21 cellular contexts compared by ENCODE assay signal in genomic region chr3:124748560-124749198, GRCh38. TPM values are rescaled to one million over a fixed set of nuclear protein-coding genes. Genes with fewer than 3 reads are reported as not detected.
DNase-seq lines count a peak whose midpoint lies in the region; ATAC-seq, FAIRE-seq and TF ChIP-seq lines count a peak whose summit lies in the region.
"Had no signal": no experiment of that assay in that cellular context is flagged by ENCODE, and none has a peak within 500 bp of the region (broad histone marks: within the 10 kb centered on the region; RNA-seq: fewer than 3 reads in every experiment).

No MANE protein-coding gene starts in this region.

- CTCF ChIA-PET in K562 (lab: Yijun Ruan, JAX; ENCODE audit: low intra/inter-chr PET ratio), result no interaction called here

- H3K27me3 ChIP-seq in H9 (ENCODE audit: insufficient read depth, low read length), result no peaks in the 10 kb centered on the region
- H3K27me3 ChIP-seq in K562 (ENCODE audit: control insufficient read depth in 2 of 2, insufficient read depth in 2 of 2, low read length in 2 of 2), result no peaks in the 10 kb centered on the region
- H3K27me3 ChIP-seq in neuronal stem cell (ENCODE audit: control insufficient read depth in 3 of 3, insufficient read depth in 3 of 3, low read depth in 1 of 3, low read length in 3 of 3), result no peaks in the 10 kb centered on the region
- H3K27me3 ChIP-seq: body of pancreas had no signal

- peaks cover 40% of the 10 kb centered on the region for H3K36me3 Mint-ChIP-seq in activated T-cell treated with anti-CD3 and anti-CD28 coated beads, Interleukin-2, amount 50 U/mL, for 24 hours (ENCODE audit: low read depth)
- peaks cover 2 to 3% of the 10 kb centered on the region in 2 donors for H3K36me3 Mint-ChIP-seq in activated T-cell treated with anti-CD3 and anti-CD28 coated beads, Interleukin-2, amount 50 U/mL, for 72 hours (ENCODE audit: insufficient read depth in 2 of 2)
- H3K36me3 Mint-ChIP-seq in H9 (ENCODE audit: insufficient read depth in 1 of 3, low read depth in 3 of 3), result peaks cover 20 to 51% (median 44%) of the 10 kb centered on the region in 3 experiments
- H3K36me3 Mint-ChIP-seq: activated naive CD8-positive, alpha-beta T cell had no signal

- H3K14ac ChIP-seq in H9 (ENCODE audit: insufficient read depth, low read length), result no peak overlapping the region
- no peak overlapping the region for H3K14ac ChIP-seq in neuronal stem cell (ENCODE audit: low read length)

- no peaks in the 10 kb centered on the region for H3K27me3 Mint-ChIP-seq in activated T-cell treated with anti-CD3 and anti-CD28 coated beads, Interleukin-2, amount 50 U/mL, for 24 hours
- no peaks in the 10 kb centered on the region for H3K27me3 Mint-ChIP-seq in activated T-cell treated with anti-CD3 and anti-CD28 coated beads, Interleukin-2, amount 50 U/mL, for 72 hours (ENCODE audit: low read depth)
- no peaks in the 10 kb centered on the region; the same call in none of the 2 replicates for H3K27me3 Mint-ChIP-seq in H9 (ENCODE audit: low read depth)

- H3K27ac Mint-ChIP-seq in activated T-cell treated with anti-CD3 and anti-CD28 coated beads, Interleukin-2, amount 50 U/mL, for 24 hours, result peak overlapping the region; percentile 34
- no peak overlapping the region for H3K27ac Mint-ChIP-seq in activated T-cell treated with anti-CD3 and anti-CD28 coated beads, Interleukin-2, amount 50 U/mL, for 72 hours
- H3K27ac Mint-ChIP-seq in H9, result peak overlapping the region; percentile 47 to 94 (median 90); a peak in 5 of 7 replicates
- H3K27ac Mint-ChIP-seq: activated naive CD8-positive, alpha-beta T cell; CD4-positive, alpha-beta T cell had no signal

- no peak overlapping the region for H3K27ac ChIP-seq in H9 (ENCODE audit: insufficient read length, low read depth, low read length)
- no peak overlapping the region; the same call in 2 of the 3 replicates for H3K27ac ChIP-seq in K562 (ENCODE audit: extremely low read depth, low read depth, low read length)
- peak overlapping the region; percentile 0 for H3K27ac ChIP-seq in neuronal stem cell (replicated peaks; ENCODE audit: low read length)
- H3K27ac ChIP-seq: body of pancreas had no signal

- no peak overlapping the region for H3K9ac ChIP-seq in H9 (ENCODE audit: extremely low read depth, insufficient read length, low read length)
- H3K9ac ChIP-seq in K562 (ENCODE audit: insufficient read depth in 1 of 2, low read depth in 2 of 2, low read length in 2 of 2), result 0 out of 4 replicates have a peak overlapping the region, but pooled peaks of 1 of the 2 experiments have one; percentile 35
- no peak overlapping the region for H3K9ac ChIP-seq in neuronal stem cell (ENCODE audit: low read depth, low read length, poor library complexity)

- H3K23me2 ChIP-seq in H9 (ENCODE audit: insufficient read length, low read depth, low read length, poor library complexity, severe bottlenecking), result no peaks in the 10 kb centered on the region

- no peak overlapping the region for H3K4me3 Mint-ChIP-seq in activated T-cell treated with anti-CD3 and anti-CD28 coated beads, Interleukin-2, amount 50 U/mL, for 24 hours
- H3K4me3 Mint-ChIP-seq in activated T-cell treated with anti-CD3 and anti-CD28 coated beads, Interleukin-2, amount 50 U/mL, for 72 hours, result no peak overlapping the region
- no peak overlapping the region for H3K4me3 Mint-ChIP-seq in H9
- H3K4me3 Mint-ChIP-seq: activated naive CD8-positive, alpha-beta T cell; CD4-positive, alpha-beta T cell had no signal

- H2AFZ ChIP-seq in H9 (ENCODE audit: low read length) (no peak overlapping the region), K562 (ENCODE audit: low read depth, low read length) (no peak overlapping the region), neuronal stem cell (ENCODE audit: low read length) (no peak overlapping the region)

- DNase-seq in activated T-cell treated with anti-CD3 and anti-CD28 coated beads, Interleukin-2, amount 50 U/mL, for 24 hours, result no peak
- no peak for DNase-seq in activated T-cell treated with anti-CD3 and anti-CD28 coated beads, Interleukin-2, amount 50 U/mL, for 72 hours
- DNase-seq in H9, result no peak
- DNase-seq in K562 (ENCODE audit: extremely low read depth in 1 of 4, low spot score in 3 of 4), result peak in 1 of 4 experiments; percentile 9
- no peak for DNase-seq in neuronal stem cell (ENCODE audit: low spot score)
- no peak for DNase-seq in globus pallidus (ENCODE audit: low spot score)
- DNase-seq in NCI-H526 treated with DMSO at 0.1 percent for 48 hours (lab: John Stamatoyannopoulos, UW), result no peak
- DNase-seq: activated CD4-positive, alpha-beta T cell treated with anti-CD3 and anti-CD28 coated beads, Interleukin-2, amount 50 U/mL, for 4 hours; body of pancreas; CD4-positive, alpha-beta T cell; cortex of kidney; DMS79; hippocampal formation; Kasumi-1; NCI-H1105 treated with DMSO at 0.1 percent for 48 hours; NCI-H526; SHP77 treated with DMSO at 0.1 percent for 48 hours; stimulated activated CD8-positive, alpha-beta memory T cell treated with anti-CD3 and anti-CD28 coated beads, Interleukin-4, amount 100 ng/mL, for 48 hours had no signal

- no peak overlapping the region for H3K18ac ChIP-seq in H9 (ENCODE audit: insufficient read length, low read depth, low read length)
- H3K18ac ChIP-seq in neuronal stem cell (ENCODE audit: low read length), result no peak overlapping the region

- H3K4me3 ChIP-seq in K562 (no peak overlapping the region), neuronal stem cell (ENCODE audit: low read length in 2 of 2) (peak overlapping the region in 1 of 2 donors; percentile 12)
- H3K4me3 ChIP-seq: body of pancreas had no signal

- no peaks in the 10 kb centered on the region for H3K4me1 Mint-ChIP-seq in activated T-cell treated with anti-CD3 and anti-CD28 coated beads, Interleukin-2, amount 50 U/mL, for 24 hours (ENCODE audit: low read depth)
- no peaks in the 10 kb centered on the region for H3K4me1 Mint-ChIP-seq in activated T-cell treated with anti-CD3 and anti-CD28 coated beads, Interleukin-2, amount 50 U/mL, for 72 hours (ENCODE audit: low read depth)
- peaks cover 20 to 22% of the 10 kb centered on the region in 2 experiments for H3K4me1 Mint-ChIP-seq in H9

- H3K36me3 ChIP-seq in K562 (ENCODE audit: control insufficient read depth, insufficient read depth, low read length), result peaks cover 33% of the 10 kb centered on the region
- H3K36me3 ChIP-seq in neuronal stem cell (replicated peaks in 1 of 2; ENCODE audit: control insufficient read depth in 2 of 2, insufficient read depth in 2 of 2, low read length in 2 of 2), result peaks cover 17 to 41% of the 10 kb centered on the region in 2 donors

- no peak overlapping the region for H2BK12ac ChIP-seq in H9 (ENCODE audit: insufficient read length, low read depth, low read length)
- peak overlapping the region; percentile 6 for H2BK12ac ChIP-seq in neuronal stem cell (ENCODE audit: low read length)

- TF ChIP-seq CTCF in H9 (conservative IDR thresholded peaks at IDR 0.05) (no peak), K562 (IDR thresholded peaks at IDR 0.05 in 2 of 3, conservative IDR thresholded peaks at IDR 0.05 in 1 of 3; ENCODE audit: insufficient read depth in 2 of 3, low read depth in 1 of 3, low read length in 3 of 3) (no peak)

- no TSS peak for BruUV-seq in K562 (replicated peaks; lab: Mats Ljungman, UMichigan)

- H4K91ac ChIP-seq in H9 (ENCODE audit: insufficient read length, low read depth, low read length) (no peak overlapping the region), neuronal stem cell (ENCODE audit: low read depth, low read length, poor library complexity) (no peak overlapping the region)

- H3K79me1 ChIP-seq in H9 (ENCODE audit: insufficient read depth, low read depth, low read length, poor library complexity, severe bottlenecking) (no peaks in the 10 kb centered on the region), neuronal stem cell (ENCODE audit: low read depth, low read length) (no peaks in the 10 kb centered on the region)

- H2BK15ac ChIP-seq in H9 (ENCODE audit: low read depth, low read length), result no peak overlapping the region
- H2BK15ac ChIP-seq in neuronal stem cell (ENCODE audit: low read length), result no peak overlapping the region

- H4K8ac ChIP-seq in H9 (replicated peaks; ENCODE audit: insufficient read length, low read depth, low read length) (no peak overlapping the region), neuronal stem cell (ENCODE audit: low read depth, low read length) (no peak overlapping the region)

- H3K56ac ChIP-seq in H9 (ENCODE audit: insufficient read length, low read depth, low read length), result no peak overlapping the region

- no peaks in the 10 kb centered on the region for H3K9me1 ChIP-seq in K562 (ENCODE audit: control insufficient read depth, insufficient read depth, low read length)

- no peak overlapping the region for H4K5ac ChIP-seq in H9 (ENCODE audit: insufficient read length, low read depth, low read length)

- TF ChIP-seq POLR2A in K562 (conservative IDR thresholded peaks at IDR 0.05), result no peak; the same call in 1 of the 2 replicates

- in situ Hi-C loops in K562 (cut with MboI), result no loop called here

- H3K9me3 Mint-ChIP-seq in activated T-cell treated with anti-CD3 and anti-CD28 coated beads, Interleukin-2, amount 50 U/mL, for 24 hours, result no peaks in the 10 kb centered on the region
- no peaks in the 10 kb centered on the region for H3K9me3 Mint-ChIP-seq in activated T-cell treated with anti-CD3 and anti-CD28 coated beads, Interleukin-2, amount 50 U/mL, for 72 hours
- peaks cover 11 to 14% of the 10 kb centered on the region in 2 experiments; a peak in 4 of 5 replicates for H3K9me3 Mint-ChIP-seq in H9
- H3K9me3 Mint-ChIP-seq: CD4-positive, alpha-beta T cell had no signal

- TF ChIP-seq RAD21 in K562 (CRISPR knock-in tag; conservative IDR thresholded peaks at IDR 0.05 in 1 of 2, IDR thresholded peaks at IDR 0.05 in 1 of 2), result no peak

- FAIRE-seq in K562 (lab: Jason Lieb, UNC), result no peak
- FAIRE-seq: keratinocyte had no signal

- intact Hi-C loops in K562 (cut with micrococcal nuclease), result no loop called here

- H2BK5ac ChIP-seq in H9 (ENCODE audit: insufficient read length, low read length) (no peak overlapping the region), neuronal stem cell (ENCODE audit: low read length) (no peak overlapping the region)

- no peak overlapping the region for H3T11ph ChIP-seq in H9 (ENCODE audit: low read length)

- H4K20me1 ChIP-seq in H9 (ENCODE audit: control insufficient read depth, insufficient read depth, insufficient read length) (no peaks in the 10 kb centered on the region), K562 (replicated peaks; ENCODE audit: control insufficient read depth, insufficient read depth, low read length) (no peaks in the 10 kb centered on the region; the same call in 1 of the 2 replicates)

- no peak for ATAC-seq in activated T-cell treated with anti-CD3 and anti-CD28 coated beads, Interleukin-2, amount 50 U/mL, for 72 hours (replicated peaks in 1 of 2)
- ATAC-seq in K562, result peak; percentile 65
- no peak for ATAC-seq in HG02678 (IDR thresholded peaks at IDR 0.05; ENCODE audit: unreplicated experiment)
- ATAC-seq: body of pancreas had no signal

- H3K79me2 ChIP-seq in H9 (ENCODE audit: insufficient read depth, low read length) (no peaks in the 10 kb centered on the region), K562 (ENCODE audit: control insufficient read depth, insufficient read depth, low read length) (no peaks in the 10 kb centered on the region)

- H3K4me1 ChIP-seq in H9 (ENCODE audit: insufficient read depth, low read length) (no peaks in the 10 kb centered on the region), K562 (replicated peaks in 1 of 2; ENCODE audit: control insufficient read depth in 2 of 2, insufficient read depth in 2 of 2, low read length in 2 of 2) (peaks cover 0 to 2% of the 10 kb centered on the region in 2 experiments; a peak in 3 of 5 replicates), neuronal stem cell (ENCODE audit: control insufficient read depth in 2 of 2, insufficient read depth in 1 of 2, low read depth in 1 of 2, low read length in 2 of 2) (peaks cover 0 to 1% of the 10 kb centered on the region in 2 donors)
- H3K4me1 ChIP-seq: body of pancreas had no signal

- POLR2A ChIA-PET in K562 (lab: Yijun Ruan, JAX), result interaction anchor here (0.9 kb wide), 1 partner anchor 9 kb away, joined by 3 read pairs; no protein-coding TSS in a partner anchor

- H3K4ac ChIP-seq in H9 (ENCODE audit: low read depth, low read length) (no peak overlapping the region), neuronal stem cell (ENCODE audit: low read length) (no peak overlapping the region)

- no peak overlapping the region for H2AK5ac ChIP-seq in H9 (ENCODE audit: insufficient read length, low read length)
- no peak overlapping the region for H2AK5ac ChIP-seq in neuronal stem cell (ENCODE audit: low read depth, low read length)

- H2BK120ac ChIP-seq in H9 (ENCODE audit: low read depth, low read length, poor library complexity, severe bottlenecking), result no peak overlapping the region
- no peak overlapping the region for H2BK120ac ChIP-seq in neuronal stem cell (ENCODE audit: low read depth, low read length)

- H3K23ac ChIP-seq in H9 (ENCODE audit: insufficient read length, low read depth, low read length) (no peak overlapping the region), neuronal stem cell (ENCODE audit: low read depth, low read length, poor library complexity) (no peak overlapping the region)

- H2BK20ac ChIP-seq in H9 (ENCODE audit: low read depth, low read length, poor library complexity, severe bottlenecking), result no peak overlapping the region

- H3K9me3 ChIP-seq in H9 (ENCODE audit: control insufficient read depth, low read depth, low read length) (no peaks in the 10 kb centered on the region), K562 (replicated peaks; ENCODE audit: control insufficient read depth, insufficient read depth, low read depth, low read length) (no peaks in the 10 kb centered on the region), neuronal stem cell (replicated peaks in 1 of 2; ENCODE audit: control insufficient read depth in 2 of 2, insufficient read depth in 1 of 2, low read depth in 1 of 2, low read length in 2 of 2) (no peaks in the 10 kb centered on the region)
- H3K9me3 ChIP-seq: body of pancreas had no signal

- WGBS in H9 (ENCODE audit: extremely low coverage, insufficient read length, low lambda C conversion rate), result no CpG with 5 or more reads among the region's 8 CpGs
- WGBS in K562 (ENCODE audit: insufficient coverage, low coverage, missing lambda C conversion rate), result 69% methylated on average over 7 of the region's 8 CpGs
- WGBS in neuronal stem cell (ENCODE audit: extremely low coverage in 2 of 2, insufficient read length in 2 of 2, insufficient replicate concordance in 1 of 2), 2 donors, result no CpG with 5 or more reads among the region's 8 CpGs

- no peak for TF ChIP-seq EP300 in K562 (IDR thresholded peaks at IDR 0.05; ENCODE audit: low read length)

- H3K4me2 ChIP-seq in H9 (ENCODE audit: insufficient read depth, insufficient read length, low read length) (no peak overlapping the region), K562 (ENCODE audit: insufficient read depth, low read length) (no peak overlapping the region), neuronal stem cell (ENCODE audit: insufficient read depth, low read length, poor library complexity, severe bottlenecking) (no peak overlapping the region)

RNA-seq across cellular contexts. Expression of gene UMPS, which starts 18.4 kb away (rescaled TPM):
- total RNA-seq in activated T-cell treated with anti-CD3 and anti-CD28 coated beads, Interleukin-2, amount 50 U/mL, for 72 hours, result 10 to 100 TPM; 36.8 to 38.9 TPM
- total RNA-seq in H9 (2021) (56.4 and 65.4 TPM in 2 replicates), K562 (2014; rRNA removed) (45.9 and 52.4 TPM in 2 replicates), K562 (2014; rRNA removed; fragmentation: Illumina TruSeq; extraction: Trizol) (33.8 and 34.9 TPM in 2 replicates), K562 (2015; rRNA removed; fragmentation: Illumina TruSeq; extraction: Trizol) (27.6 and 28.9 TPM in 2 replicates), K562 (2021) (39.2 and 47.3 TPM in 2 replicates)
- total RNA-seq in K562 (2011; cell fraction: chromatin; rRNA removed; ENCODE audit: low replicate concordance), result 32.8 and 65.1 TPM in 2 replicates
- 14.6 and 33.5 TPM in 2 replicates for total RNA-seq in K562 (2011; cell fraction: nucleolus; rRNA removed)
- total RNA-seq in K562 (2011; cell fraction: nucleoplasm; rRNA removed), result 27.1 and 37.3 TPM in 2 replicates
- polyA plus RNA-seq in K562 (2011; rRNA removed) (31.2 and 52.6 TPM in 2 replicates), K562 (2014; fragmentation: Illumina TruSeq; extraction: Trizol) (24.6 and 29.6 TPM in 2 replicates), K562 (2014; fragmentation: Nextera tagmentation; extraction: Ambion mirVana) (10 to 100 TPM; 55.9 to 91.0 TPM), K562 (2014; rRNA removed) (33.6 and 35.7 TPM in 2 replicates)
- 19.2 and 25.2 TPM in 2 replicates for polyA plus RNA-seq in K562 (2011; cell fraction: cytosol; rRNA removed)
- polyA plus RNA-seq in K562 (2011; cell fraction: nucleus; rRNA removed), result 13.5 and 19.0 TPM in 2 replicates
- polyA plus RNA-seq in K562 (2012), result 14.8 and 29.4 TPM in 2 replicates
- polyA minus RNA-seq in K562 (2011; rRNA and poly(A)+ RNA removed), result 52.8 and 57.4 TPM in 2 replicates
- polyA minus RNA-seq in K562 (2011; cell fraction: cytosol; rRNA and poly(A)+ RNA removed), result 12.7 and 21.3 TPM in 2 replicates
- polyA minus RNA-seq in K562 (2011; cell fraction: nucleus; rRNA and poly(A)+ RNA removed), result 11.2 and 18.8 TPM in 2 replicates
- polyA plus RNA-seq in neuronal stem cell (2013, experiment 1 of 2), result 13.8 TPM
- polyA plus RNA-seq in neuronal stem cell (2013, experiment 2 of 2), result 13.2 TPM
